ENCODE assay signal across 8 cellular contexts in genomic region chr20:43404880-43405279, GRCh38. TPM values are rescaled to one million over a fixed set of nuclear protein-coding genes. Genes with fewer than 3 reads are reported as not detected.
A peak's percentile ranks its signal among the peaks of the same experiment; 100 is the strongest.
DNase-seq lines count a peak whose midpoint lies in the region; ATAC-seq and TF ChIP-seq lines count a peak whose summit lies in the region.

No MANE protein-coding gene starts in this region.

- no peaks in the 10 kb centered on the region for H4K20me1 ChIP-seq in PC-9 (ENCODE audit: insufficient read depth)

- BruUV-seq in A673 (replicated peaks; lab: Mats Ljungman, UMichigan): no TSS peak
- no TSS peak for BruUV-seq in PC-9 (replicated peaks; lab: Mats Ljungman, UMichigan)

- no peak overlapping the region for H3K27ac ChIP-seq in A673 (ENCODE audit: low read depth, low read length, poor library complexity, severe bottlenecking)
- no peak overlapping the region for H3K27ac ChIP-seq in PC-9
- no peak overlapping the region for H3K27ac ChIP-seq in psoas muscle

- intact Hi-C loops in A673 (cut with micrococcal nuclease; ENCODE audit: unreplicated experiment): loop anchor here (5.0 kb wide), 1 partner anchor 213 kb away; no protein-coding TSS in a partner anchor
- intact Hi-C loops in PC-9 (cut with micrococcal nuclease; ENCODE audit: unreplicated experiment): loop anchor here (5.0 kb wide), 1 partner anchor 218 kb away; the partner anchor contains the start of gene PTPRT
- intact Hi-C loops in psoas muscle (cut with DNase I): no loop called here

- DNase-seq in A673 (ENCODE audit: low spot score) (peak; percentile 51), GM12864 (ENCODE audit: low read depth) (no peak), PC-9 (peak in 1 of 2 experiments; percentile 31), fibroblast of pulmonary artery (ENCODE audit: low read depth) (peak; percentile 21), germinal center (ENCODE audit: low spot score) (no peak), psoas muscle (no peak), omental fat pad (ENCODE audit: low spot score) (no peak)

- H3K27me3 ChIP-seq in A673 (replicated peaks; ENCODE audit: insufficient read depth, low read depth, low read length, poor library complexity) (peaks cover 12% of the 10 kb centered on the region), PC-9 (ENCODE audit: insufficient read depth, low read depth) (peaks cover 32% of the 10 kb centered on the region), psoas muscle (ENCODE audit: insufficient read depth in 3 of 3, low read length in 2 of 3) (no peaks in the 10 kb centered on the region)

- no peaks in the 10 kb centered on the region for H3F3A ChIP-seq in PC-9 (ENCODE audit: insufficient read depth, low read depth)

- H3K9me3 ChIP-seq in A673 (ENCODE audit: low read depth, low read length, poor library complexity, severe bottlenecking): no peaks in the 10 kb centered on the region
- H3K9me3 ChIP-seq in PC-9 (ENCODE audit: insufficient read depth, low read depth): no peaks in the 10 kb centered on the region; the same call in 1 of the 2 replicates
- H3K9me3 ChIP-seq in psoas muscle: no peaks in the 10 kb centered on the region

- ATAC-seq in HG03108 (IDR thresholded peaks at IDR 0.05; ENCODE audit: unreplicated experiment): no peak
- ATAC-seq in psoas muscle: no peak
- no peak for ATAC-seq in omental fat pad (ENCODE audit: low FRiP score)

- CTCF ChIA-PET in A673 (lab: Charles Lee) (no interaction called here), PC-9 (lab: Charles Lee) (no interaction called here)

- TF ChIP-seq CTCF in A673 (conservative IDR thresholded peaks at IDR 0.05; ENCODE audit: low read depth, low read length) (peak; percentile 65), GM12864 (IDR thresholded peaks at IDR 0.05; ENCODE audit: low read depth, low read length, missing control alignments) (peak; percentile 65), PC-9 (conservative IDR thresholded peaks at IDR 0.05) (peak; percentile 59; the same call in 1 of the 2 replicates), fibroblast of pulmonary artery (IDR thresholded peaks at IDR 0.05; ENCODE audit: low read length, missing control alignments) (peak; percentile 35), psoas muscle (IDR thresholded peaks at IDR 0.05) (no peak), omental fat pad (IDR thresholded peaks at IDR 0.05) (no peak)

- H2AFZ ChIP-seq in PC-9: no peak overlapping the region

- 24 to 33% (median 29%) methylated on average over 3 of the region's 3 CpGs for WGBS in psoas muscle, 3 donors

- POLR2A ChIA-PET in A673 (lab: Charles Lee; ENCODE audit: low non-redundant PET): no interaction called here
- POLR2A ChIA-PET in PC-9 (lab: Charles Lee; ENCODE audit: unreplicated experiment): no interaction called here

- no peaks in the 10 kb centered on the region for H3K36me3 ChIP-seq in A673 (ENCODE audit: insufficient read depth, low read length, poor library complexity, severe bottlenecking)
- H3K36me3 ChIP-seq in PC-9 (ENCODE audit: low read depth): no peaks in the 10 kb centered on the region
- H3K36me3 ChIP-seq in psoas muscle (ENCODE audit: insufficient read depth in 1 of 2, low read depth in 1 of 2): no peaks in the 10 kb centered on the region

- H3K79me2 ChIP-seq in PC-9 (ENCODE audit: low read depth): no peaks in the 10 kb centered on the region

- H3K4me1 ChIP-seq in A673 (ENCODE audit: insufficient read depth, low read length, poor library complexity, severe bottlenecking): no peaks in the 10 kb centered on the region
- H3K4me1 ChIP-seq in PC-9 (replicated peaks; ENCODE audit: insufficient read depth): no peaks in the 10 kb centered on the region
- H3K4me1 ChIP-seq in psoas muscle: no peaks in the 10 kb centered on the region

- H3K4me3 ChIP-seq in A673 (ENCODE audit: low read depth, low read length, poor library complexity, severe bottlenecking) (no peak overlapping the region), GM12864 (ENCODE audit: low read depth, low read length) (no peak overlapping the region), PC-9 (no peak overlapping the region), fibroblast of pulmonary artery (replicated peaks; ENCODE audit: low read depth, low read length) (no peak overlapping the region), psoas muscle (no peak overlapping the region)

- no peak overlapping the region for H3K4me2 ChIP-seq in PC-9

- H3K9me2 ChIP-seq in PC-9 (ENCODE audit: insufficient read depth): no peaks in the 10 kb centered on the region

RNA-seq across cellular contexts. Expression of gene SRSF6, which starts 52.8 kb away (rescaled TPM):
- 189 and 212 TPM in 2 replicates for total RNA-seq in A673 (2021)
- total RNA-seq in PC-9 (2021): 100 and 136 TPM in 2 replicates
- total RNA-seq in psoas muscle: 10 to 100 TPM; 33.8 to 76.9 (median 53.3) TPM
- polyA plus RNA-seq in psoas muscle: 10 to 100 TPM; 26.3 to 38.9 (median 26.7) TPM
- 100 to 1,000 TPM in 1 of 4 donors, 10 to 100 TPM in 3; 64.4 to 122 (median 81.7) TPM for total RNA-seq in omental fat pad

Comparison
In these comparisons a context has a peak if more than half of its experiments do, and no peak if none do; other contexts are left out.
1. DNase-seq: peak in A673 (single experiment) and fibroblast of pulmonary artery (single experiment); none in GM12864 (single experiment), germinal center (single experiment), psoas muscle (0 of 2) and omental fat pad (single experiment).
2. CTCF ChIP-seq: peak in A673 (single experiment), GM12864 (single experiment), PC-9 (single experiment) and fibroblast of pulmonary artery (single experiment); none in psoas muscle (single experiment) and omental fat pad (0 of 3).
3. intact Hi-C loops: an anchor here in A673 (5.0 kb wide) and PC-9 (5.0 kb wide); none called in psoas muscle.